In genomic region chr9:109939698-109940342, GRCh38 we compare ENCODE assay signal across 19 cellular contexts.
"Had no signal": no experiment of that assay in that cellular context is flagged by ENCODE, and none has a peak within 500 bp of the region (broad histone marks: within the 10 kb centered on the region; RNA-seq: fewer than 3 reads in every experiment).

No MANE protein-coding gene starts in this region.

- DNase-seq: activated CD4-positive, alpha-beta T cell treated with anti-CD3 and anti-CD28 coated beads for 48 hours; activated CD4-positive, alpha-beta T cell treated with anti-CD3 and anti-CD28 coated beads, Interleukin-2, amount 50 U/mL, for 48 hours; activated CD4-positive, CD25-positive, alpha-beta regulatory T cell treated with anti-CD3 and anti-CD28 coated beads, Interleukin-2, amount 50 U/mL, for 72 hours; activated CD8-positive, alpha-beta memory T cell treated with anti-CD3 and anti-CD28 coated beads, Interleukin-2, amount 10 ng/mL, durations not matched to agents 7 days and 5 days; activated effector memory CD4-positive, alpha-beta T cell treated with Interleukin-2 at 50 U/mL for 16 hours; activated naive CD4-positive, alpha-beta T cell; activated T-cell treated with anti-CD3 and anti-CD28 coated beads, Interleukin-2, amount 50 U/mL, for 24 hours; aorta; NCI-H1092; NCI-H1417; NCI-H1930; NCI-H345; PC-3; SHP77; SW 1271 had no signal

- FAIRE-seq: bronchial epithelial cell, RCC 7860 had no signal

- H3K27ac ChIP-seq: SJSA1 had no signal

- H3K27me3 ChIP-seq: SJSA1 had no signal

- ATAC-seq: activated CD8-positive, alpha-beta memory T cell treated with anti-CD3 and anti-CD28 coated beads, Interleukin-2, amount 10 ng/mL, durations not matched to agents 7 days and 5 days; PC-3; SK-N-SH treated with all-trans-retinoic acid at 6 μM for 48 hours had no signal

- H3K9me3 ChIP-seq: SJSA1 had no signal

- H3K4me3 ChIP-seq: SJSA1 had no signal
